In the genomic region with DNA sequence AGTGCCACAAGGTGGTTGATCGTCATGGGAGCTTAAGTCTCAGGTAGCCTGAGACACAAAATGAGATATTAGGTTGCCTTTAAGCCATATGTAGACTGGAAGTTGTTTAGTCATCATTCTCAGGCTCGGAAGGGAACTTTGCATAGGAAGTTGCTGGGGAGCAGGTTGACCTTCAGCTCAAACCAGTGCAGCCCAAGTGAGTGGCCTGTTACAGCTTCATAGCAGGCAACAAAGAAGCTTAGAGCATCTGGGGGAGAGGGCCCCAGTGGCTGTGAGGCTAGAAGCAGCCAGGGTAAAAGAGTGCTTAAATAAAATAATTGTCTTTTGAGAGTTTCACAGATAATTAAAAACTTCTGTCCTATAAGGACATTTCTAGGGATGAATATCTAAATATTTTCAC, we compare ENCODE assay signal across 17 cellular contexts.
A peak's percentile ranks its signal among the peaks of the same experiment; 100 is the strongest.
DNase-seq lines count a peak whose midpoint lies in the region; ATAC-seq and TF ChIP-seq lines count a peak whose summit lies in the region.
"Had no signal": no experiment of that assay in that cellular context is flagged by ENCODE, and none has a peak within 500 bp of the region (broad histone marks: within the 10 kb centered on the region; RNA-seq: fewer than 3 reads in every experiment).

No MANE protein-coding gene starts in this region.

- CTCF ChIA-PET in WTC11 (lab: Charles Lee), result no interaction called here

- no peaks in the 10 kb centered on the region for H3K27me3 ChIP-seq in MM.1S (replicated peaks; ENCODE audit: insufficient read depth, low read length)
- no peaks in the 10 kb centered on the region for H3K27me3 ChIP-seq in neuronal stem cell (ENCODE audit: control insufficient read depth in 3 of 3, insufficient read depth in 3 of 3, low read depth in 1 of 3, low read length in 3 of 3)

- no peaks in the 10 kb centered on the region for H3K4me1 ChIP-seq in MM.1S (ENCODE audit: low read length)
- peaks cover 0 to 3% of the 10 kb centered on the region in 2 donors for H3K4me1 ChIP-seq in neuronal stem cell (ENCODE audit: control insufficient read depth in 2 of 2, insufficient read depth in 1 of 2, low read depth in 1 of 2, low read length in 2 of 2)

- H3K79me2 ChIP-seq in MM.1S (ENCODE audit: low read length), result no peaks in the 10 kb centered on the region

- no peaks in the 10 kb centered on the region for H3K9me3 ChIP-seq in MM.1S (replicated peaks; ENCODE audit: insufficient read depth, low read length)
- no peaks in the 10 kb centered on the region for H3K9me3 ChIP-seq in neuronal stem cell (replicated peaks in 1 of 2; ENCODE audit: control insufficient read depth in 2 of 2, insufficient read depth in 1 of 2, low read depth in 1 of 2, low read length in 2 of 2)

- H3K27me3 Mint-ChIP-seq in WTC11 (ENCODE audit: low read depth), result no peaks in the 10 kb centered on the region
- H3K27me3 Mint-ChIP-seq: CD4-positive, alpha-beta memory T cell had no signal

- no peak overlapping the region for H3K14ac ChIP-seq in neuronal stem cell (ENCODE audit: low read length)

- peak; percentile 53; the same call in 1 of the 2 replicates for ATAC-seq in WTC11
- no peak for ATAC-seq in HG03342 (IDR thresholded peaks at IDR 0.05; ENCODE audit: unreplicated experiment)
- no peak for ATAC-seq in GM21423 (IDR thresholded peaks at IDR 0.05; ENCODE audit: unreplicated experiment)
- ATAC-seq: GM12878 had no signal

- H3K27ac ChIP-seq in MM.1S (ENCODE audit: low read length), result no peak overlapping the region
- H3K27ac ChIP-seq in neuronal stem cell (replicated peaks; ENCODE audit: low read length), result no peak overlapping the region
- H3K27ac ChIP-seq: GM23248 had no signal

- H3K4ac ChIP-seq in neuronal stem cell (ENCODE audit: low read length), result no peak overlapping the region

- H3K4me2 ChIP-seq in MM.1S (ENCODE audit: low read depth, low read length) (no peak overlapping the region), neuronal stem cell (ENCODE audit: insufficient read depth, low read length, poor library complexity, severe bottlenecking) (no peak overlapping the region)

- no peaks in the 10 kb centered on the region for H3F3A ChIP-seq in MM.1S (ENCODE audit: insufficient read depth, low read length)

- no peaks in the 10 kb centered on the region for H3K36me3 ChIP-seq in MM.1S (replicated peaks; ENCODE audit: insufficient read depth, low read length)
- H3K36me3 ChIP-seq in neuronal stem cell (replicated peaks in 1 of 2; ENCODE audit: control insufficient read depth in 2 of 2, insufficient read depth in 2 of 2, low read length in 2 of 2), result no peaks in the 10 kb centered on the region

- H4K8ac ChIP-seq in neuronal stem cell (ENCODE audit: low read depth, low read length), result no peak overlapping the region

- H3K4me3 ChIP-seq in MM.1S (ENCODE audit: low read length), result no peak overlapping the region
- no peak overlapping the region for H3K4me3 ChIP-seq in neuronal stem cell (ENCODE audit: low read length in 2 of 2)
- H3K4me3 ChIP-seq: GM12878, GM23248 had no signal

- no peak overlapping the region for H3K4me3 Mint-ChIP-seq in WTC11
- H3K4me3 Mint-ChIP-seq: CD4-positive, alpha-beta memory T cell had no signal

- no peaks in the 10 kb centered on the region for H3K36me3 Mint-ChIP-seq in WTC11
- H3K36me3 Mint-ChIP-seq: CD4-positive, alpha-beta memory T cell had no signal

- no peak overlapping the region for H2BK120ac ChIP-seq in neuronal stem cell (ENCODE audit: low read depth, low read length)

- no peaks in the 10 kb centered on the region for H3K9me2 ChIP-seq in MM.1S (replicated peaks; ENCODE audit: insufficient read depth, low read length)

- H4K20me1 ChIP-seq in MM.1S (ENCODE audit: insufficient read depth, low read length), result no peaks in the 10 kb centered on the region

- H3K27ac Mint-ChIP-seq in WTC11, result no peak overlapping the region
- H3K27ac Mint-ChIP-seq: CD4-positive, alpha-beta memory T cell had no signal

- no peak overlapping the region for H3K23ac ChIP-seq in neuronal stem cell (ENCODE audit: low read depth, low read length, poor library complexity)

- TF ChIP-seq CTCF in MM.1S (IDR thresholded peaks at IDR 0.05; ENCODE audit: low read length) (no peak), WTC11 (IDR thresholded peaks at IDR 0.05) (no peak)

- no peaks in the 10 kb centered on the region for H3K79me1 ChIP-seq in neuronal stem cell (ENCODE audit: low read depth, low read length)

- H2BK15ac ChIP-seq in neuronal stem cell (ENCODE audit: low read length), result no peak overlapping the region

- no peak overlapping the region for H2AK5ac ChIP-seq in neuronal stem cell (ENCODE audit: low read depth, low read length)

- H3K9ac ChIP-seq in MM.1S (ENCODE audit: low read length) (no peak overlapping the region), neuronal stem cell (ENCODE audit: low read depth, low read length, poor library complexity) (no peak overlapping the region)
- H3K9ac ChIP-seq: GM23248 had no signal

- peak; percentile 14 for DNase-seq in MM.1S
- DNase-seq in WTC11 (ENCODE audit: low spot score), result no peak
- DNase-seq in neuronal stem cell (ENCODE audit: low spot score), result no peak
- no peak for DNase-seq in stimulated activated CD4-positive, alpha-beta T cell treated with anti-CD3 and anti-CD28 coated beads, Interleukin-2, amount 100 ng/mL, for 24 hours
- DNase-seq: C1 segment of cervical spinal cord; Calu3; CD4-positive, alpha-beta memory T cell; COR-L47; DMS53; DMS79 treated with DMSO at 0.1 percent for 48 hours; GDM1; GM23248; H7; HCEC 1CT had no signal

- H3K18ac ChIP-seq in neuronal stem cell (ENCODE audit: low read length), result no peak overlapping the region

- WGBS in neuronal stem cell (ENCODE audit: extremely low coverage in 2 of 2, insufficient read length in 2 of 2, insufficient replicate concordance in 1 of 2), 2 donors, result no CpG with 5 or more reads among the region's 2 CpGs

- peaks cover 3% of the 10 kb centered on the region; the same call in 1 of the 2 replicates for H3K4me1 Mint-ChIP-seq in WTC11
- H3K4me1 Mint-ChIP-seq: CD4-positive, alpha-beta memory T cell had no signal

- no peak overlapping the region for H2BK5ac ChIP-seq in neuronal stem cell (ENCODE audit: low read length)

- peaks cover 3% of the 10 kb centered on the region; the same call in 1 of the 2 replicates for H3K9me3 Mint-ChIP-seq in WTC11

- POLR2A ChIA-PET in WTC11 (lab: Charles Lee), result no interaction called here

- no peak overlapping the region for H4K91ac ChIP-seq in neuronal stem cell (ENCODE audit: low read depth, low read length, poor library complexity)

- H2AFZ ChIP-seq in MM.1S (ENCODE audit: low read length) (no peak overlapping the region), neuronal stem cell (ENCODE audit: low read length) (peak overlapping the region; percentile 12)
- H2AFZ ChIP-seq: GM23248 had no signal

- no peak overlapping the region for H2BK12ac ChIP-seq in neuronal stem cell (ENCODE audit: low read length)

TF ChIP-seq in WTC11, 78 proteins besides CTCF, POLR2A, EP300 and RAD21 (continues in another document):
- TF ChIP-seq, protein P1, sequence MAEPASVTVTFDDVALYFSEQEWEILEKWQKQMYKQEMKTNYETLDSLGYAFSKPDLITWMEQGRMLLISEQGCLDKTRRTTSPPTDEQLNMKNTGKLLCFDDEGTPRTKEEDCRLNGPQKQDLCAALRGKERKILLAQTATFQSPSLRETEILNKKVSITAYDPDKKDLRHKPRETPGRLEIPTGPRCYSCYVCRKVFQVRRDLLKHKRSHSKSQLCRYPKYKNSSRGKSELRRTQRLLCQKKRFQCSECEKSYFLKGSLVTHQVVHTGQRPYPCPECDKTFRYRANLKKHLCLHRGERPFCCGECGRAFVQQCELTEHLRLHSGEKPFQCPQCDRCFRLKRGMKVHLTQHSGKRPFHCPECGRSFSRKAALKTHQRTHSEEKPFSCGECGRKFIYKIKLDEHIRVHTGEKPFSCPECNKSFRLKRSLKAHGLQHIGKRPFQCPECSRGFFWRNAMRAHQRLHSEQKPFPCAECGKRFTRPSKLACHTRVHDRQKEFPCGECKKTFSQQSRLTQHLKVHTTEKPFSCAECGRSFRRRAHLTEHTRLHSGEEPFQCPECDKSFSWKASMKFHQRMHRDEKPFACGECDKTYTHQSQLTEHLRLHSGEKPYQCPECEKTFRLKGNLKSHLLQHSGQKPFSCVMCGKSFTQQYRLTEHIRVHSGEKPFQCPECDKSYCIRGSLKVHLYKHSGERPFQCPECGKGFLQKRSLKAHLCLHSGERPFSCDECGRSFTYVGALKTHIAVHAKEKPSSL (CRISPR knock-in tag; conservative IDR thresholded peaks at IDR 0.05), result no peak
- no peak for TF ChIP-seq TCF7 (CRISPR knock-in tag; IDR thresholded peaks at IDR 0.05; ENCODE audit: low read depth)
- no peak for TF ChIP-seq JAZF1 (CRISPR knock-in tag; IDR thresholded peaks at IDR 0.05)
- TF ChIP-seq, protein P2, sequence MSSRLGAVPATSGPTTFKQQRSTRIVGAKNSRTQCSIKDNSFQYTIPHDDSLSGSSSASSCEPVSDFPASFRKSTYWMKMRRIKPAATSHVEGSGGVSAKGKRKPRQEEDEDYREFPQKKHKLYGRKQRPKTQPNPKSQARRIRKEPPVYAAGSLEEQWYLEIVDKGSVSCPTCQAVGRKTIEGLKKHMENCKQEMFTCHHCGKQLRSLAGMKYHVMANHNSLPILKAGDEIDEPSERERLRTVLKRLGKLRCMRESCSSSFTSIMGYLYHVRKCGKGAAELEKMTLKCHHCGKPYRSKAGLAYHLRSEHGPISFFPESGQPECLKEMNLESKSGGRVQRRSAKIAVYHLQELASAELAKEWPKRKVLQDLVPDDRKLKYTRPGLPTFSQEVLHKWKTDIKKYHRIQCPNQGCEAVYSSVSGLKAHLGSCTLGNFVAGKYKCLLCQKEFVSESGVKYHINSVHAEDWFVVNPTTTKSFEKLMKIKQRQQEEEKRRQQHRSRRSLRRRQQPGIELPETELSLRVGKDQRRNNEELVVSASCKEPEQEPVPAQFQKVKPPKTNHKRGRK (CRISPR knock-in tag; IDR thresholded peaks at IDR 0.05; ENCODE audit: borderline replicate concordance), result no peak
- no peak for TF ChIP-seq SMAD3 (CRISPR knock-in tag; IDR thresholded peaks at IDR 0.05; ENCODE audit: borderline replicate concordance)
- TF ChIP-seq ZNF263 (CRISPR knock-in tag; IDR thresholded peaks at IDR 0.05; ENCODE audit: low read depth), result no peak
- TF ChIP-seq, protein P3, sequence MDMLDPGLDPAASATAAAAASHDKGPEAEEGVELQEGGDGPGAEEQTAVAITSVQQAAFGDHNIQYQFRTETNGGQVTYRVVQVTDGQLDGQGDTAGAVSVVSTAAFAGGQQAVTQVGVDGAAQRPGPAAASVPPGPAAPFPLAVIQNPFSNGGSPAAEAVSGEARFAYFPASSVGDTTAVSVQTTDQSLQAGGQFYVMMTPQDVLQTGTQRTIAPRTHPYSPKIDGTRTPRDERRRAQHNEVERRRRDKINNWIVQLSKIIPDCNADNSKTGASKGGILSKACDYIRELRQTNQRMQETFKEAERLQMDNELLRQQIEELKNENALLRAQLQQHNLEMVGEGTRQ (CRISPR knock-in tag; IDR thresholded peaks at IDR 0.05), result no peak
- TF ChIP-seq NFE2L1 (CRISPR knock-in tag; IDR thresholded peaks at IDR 0.05), result no peak
- no peak for TF ChIP-seq TP53 (CRISPR knock-in tag; IDR thresholded peaks at IDR 0.05)
- no peak for TF ChIP-seq IRF2 (CRISPR knock-in tag; IDR thresholded peaks at IDR 0.05; ENCODE audit: borderline replicate concordance, low read depth)
- no peak for TF ChIP-seq MXD4 (CRISPR knock-in tag; IDR thresholded peaks at IDR 0.05; ENCODE audit: borderline replicate concordance)
- no peak for TF ChIP-seq ZNF138 (CRISPR knock-in tag; conservative IDR thresholded peaks at IDR 0.05)
